8 cellular contexts compared by ENCODE assay signal in the genomic region with DNA sequence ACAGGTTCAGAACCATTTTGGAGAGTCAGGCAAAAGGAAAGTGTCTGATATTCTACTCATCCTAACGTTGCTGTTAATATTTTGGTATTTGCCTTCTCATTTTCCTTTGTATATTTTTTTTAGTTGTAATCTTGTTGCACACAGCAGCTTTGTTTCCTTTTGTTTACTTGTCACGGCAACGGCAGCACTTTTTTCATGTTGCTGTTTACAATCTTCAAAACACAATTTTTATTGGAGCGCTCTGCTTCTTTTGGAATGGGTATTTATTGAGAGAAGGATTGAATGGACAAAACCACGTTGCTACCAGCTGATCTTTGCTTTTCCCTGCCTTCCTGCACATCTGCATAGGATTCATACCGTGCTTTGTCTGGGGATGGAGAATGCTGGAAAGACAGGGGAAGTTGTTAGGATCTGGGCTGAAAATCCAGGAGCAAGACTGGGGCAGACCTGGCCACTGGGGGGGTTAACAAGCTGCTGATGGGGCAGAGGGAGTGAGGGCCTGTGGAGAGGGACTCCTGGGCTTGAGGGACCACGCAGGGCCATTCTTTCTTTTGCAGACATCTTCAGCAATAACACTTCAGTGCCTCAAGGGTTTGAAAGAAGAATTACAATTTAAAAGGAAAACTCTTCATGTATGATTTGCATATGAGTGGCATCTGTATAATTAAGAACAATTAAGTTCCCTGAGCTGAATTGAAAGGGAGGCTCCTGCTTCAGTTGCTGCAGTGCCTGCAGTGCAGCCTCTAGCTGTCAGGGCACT.
DNase-seq lines count a peak whose midpoint lies in the region; ATAC-seq lines count a peak whose summit lies in the region.

No MANE protein-coding gene starts in this region.

- H3K27me3 Mint-ChIP-seq in CD4-positive, CD25-positive, alpha-beta regulatory T cell, result no peaks in the 10 kb centered on the region
- no peaks in the 10 kb centered on the region for H3K27me3 Mint-ChIP-seq in activated naive CD8-positive, alpha-beta T cell

- peak overlapping the region; percentile 13 for H3K4me3 ChIP-seq in CD4-positive, CD25-positive, alpha-beta regulatory T cell (ENCODE audit: low read depth, low read length)
- H3K4me3 ChIP-seq in GM23248, result no peak overlapping the region

- H3K4me3 Mint-ChIP-seq in CD4-positive, CD25-positive, alpha-beta regulatory T cell, result peak overlapping the region; percentile 66 to 88 (median 83)
- peak overlapping the region; percentile 22 for H3K4me3 Mint-ChIP-seq in activated naive CD8-positive, alpha-beta T cell

- H3K4me1 Mint-ChIP-seq in CD4-positive, CD25-positive, alpha-beta regulatory T cell, result peaks cover 56 to 96% (median 67%) of the 10 kb centered on the region in 4 donors
- H3K4me1 Mint-ChIP-seq in activated naive CD8-positive, alpha-beta T cell (ENCODE audit: low read depth), result peaks cover 89% of the 10 kb centered on the region

- peaks cover 2% of the 10 kb centered on the region for H3K36me3 ChIP-seq in CD4-positive, CD25-positive, alpha-beta regulatory T cell (ENCODE audit: control insufficient read depth, insufficient read depth, low read length)
- no peaks in the 10 kb centered on the region for H3K36me3 ChIP-seq in GM23248 (ENCODE audit: low read depth)

- H3K79me2 ChIP-seq in GM23248 (ENCODE audit: insufficient read depth), result no peaks in the 10 kb centered on the region

- no peak for DNase-seq in CD4-positive, CD25-positive, alpha-beta regulatory T cell
- DNase-seq in GM23248 (peak; percentile 45), iPS-NIHi11 (ENCODE audit: low spot score) (peak; percentile 68), NCI-H2171 treated with DMSO at 0.1 percent for 48 hours (lab: John Stamatoyannopoulos, UW) (no peak), left ventricle myocardium superior (no peak), epidermal melanocyte (ENCODE audit: insufficient read length, low spot score) (no peak)

- intact Hi-C loops in left ventricle myocardium superior (cut with micrococcal nuclease), result no loop called here

- H3K27ac Mint-ChIP-seq in CD4-positive, CD25-positive, alpha-beta regulatory T cell, result peak overlapping the region; percentile 95 to 99 (median 98)
- peak overlapping the region; percentile 94 for H3K27ac Mint-ChIP-seq in activated naive CD8-positive, alpha-beta T cell

- H3K27me3 ChIP-seq in CD4-positive, CD25-positive, alpha-beta regulatory T cell (ENCODE audit: control insufficient read depth, insufficient read depth, low read length), result no peaks in the 10 kb centered on the region
- H3K27me3 ChIP-seq in GM23248 (replicated peaks; ENCODE audit: insufficient read depth), result no peaks in the 10 kb centered on the region

- H3K4me2 ChIP-seq in GM23248 (ENCODE audit: unreplicated experiment), result peak overlapping the region; percentile 47

- H3K4me1 ChIP-seq in CD4-positive, CD25-positive, alpha-beta regulatory T cell (ENCODE audit: control insufficient read depth, insufficient read depth, low read length, poor library complexity, severe bottlenecking), result peaks cover 86% of the 10 kb centered on the region
- H3K4me1 ChIP-seq in GM23248 (ENCODE audit: insufficient read depth), result peaks cover 26% of the 10 kb centered on the region

- H3K9ac ChIP-seq in GM23248, result peak overlapping the region; percentile 45; the same call in 1 of the 2 replicates

- H3K36me3 Mint-ChIP-seq in CD4-positive, CD25-positive, alpha-beta regulatory T cell, result peaks cover 27% of the 10 kb centered on the region
- H3K36me3 Mint-ChIP-seq in activated naive CD8-positive, alpha-beta T cell, result peaks cover 10% of the 10 kb centered on the region

- 29 to 32% methylated on average over 7 of the region's 7 CpGs for WGBS in GM23248 (ENCODE audit: low coverage in 1 of 2, low lambda C conversion rate in 2 of 2, missing lambda C conversion rate in 2 of 2), 2 experiments

- ATAC-seq in CD4-positive, CD25-positive, alpha-beta regulatory T cell (ENCODE audit: low read depth in 2 of 2), result no peak
- no peak for ATAC-seq in GM21360 (IDR thresholded peaks at IDR 0.05; ENCODE audit: unreplicated experiment)
- no peak for ATAC-seq in left ventricle myocardium superior

- H2AFZ ChIP-seq in GM23248, result peak overlapping the region; percentile 46; the same call in 1 of the 2 replicates

- peaks cover 4% of the 10 kb centered on the region for H3F3A ChIP-seq in GM23248 (ENCODE audit: insufficient read depth)

- H3K9me2 ChIP-seq in GM23248 (ENCODE audit: insufficient read depth), result no peaks in the 10 kb centered on the region

- H3K27ac ChIP-seq in CD4-positive, CD25-positive, alpha-beta regulatory T cell (ENCODE audit: insufficient read depth, low read length, poor library complexity, severe bottlenecking), result peak overlapping the region; percentile 53
- no peak overlapping the region for H3K27ac ChIP-seq in GM23248

- in situ Hi-C loops in GM23248 (cut with MboI), result no loop called here

- no peaks in the 10 kb centered on the region for H3K9me3 ChIP-seq in CD4-positive, CD25-positive, alpha-beta regulatory T cell (ENCODE audit: control insufficient read depth in 2 of 2, low read length in 2 of 2)
- no peaks in the 10 kb centered on the region for H3K9me3 ChIP-seq in GM23248 (ENCODE audit: low read depth)

- H4K20me1 ChIP-seq in GM23248 (ENCODE audit: insufficient read depth), result no peaks in the 10 kb centered on the region

- H3K9me3 Mint-ChIP-seq in CD4-positive, CD25-positive, alpha-beta regulatory T cell, result no peaks in the 10 kb centered on the region
- H3K9me3 Mint-ChIP-seq in activated naive CD8-positive, alpha-beta T cell (ENCODE audit: low read depth), result no peaks in the 10 kb centered on the region

Comparison
In these comparisons a context has a peak if more than half of its experiments do, and no peak if none do; other contexts are left out.
1. DNase-seq: peak in GM23248 (single experiment) and iPS-NIHi11 (single experiment); none in CD4-positive, CD25-positive, alpha-beta regulatory T cell (0 of 3), NCI-H2171 treated with DMSO at 0.1 percent for 48 hours (single experiment), left ventricle myocardium superior (single experiment) and epidermal melanocyte (single experiment).